Comparison of ENCODE assay signal across 1 cellular context in the genomic region with DNA sequence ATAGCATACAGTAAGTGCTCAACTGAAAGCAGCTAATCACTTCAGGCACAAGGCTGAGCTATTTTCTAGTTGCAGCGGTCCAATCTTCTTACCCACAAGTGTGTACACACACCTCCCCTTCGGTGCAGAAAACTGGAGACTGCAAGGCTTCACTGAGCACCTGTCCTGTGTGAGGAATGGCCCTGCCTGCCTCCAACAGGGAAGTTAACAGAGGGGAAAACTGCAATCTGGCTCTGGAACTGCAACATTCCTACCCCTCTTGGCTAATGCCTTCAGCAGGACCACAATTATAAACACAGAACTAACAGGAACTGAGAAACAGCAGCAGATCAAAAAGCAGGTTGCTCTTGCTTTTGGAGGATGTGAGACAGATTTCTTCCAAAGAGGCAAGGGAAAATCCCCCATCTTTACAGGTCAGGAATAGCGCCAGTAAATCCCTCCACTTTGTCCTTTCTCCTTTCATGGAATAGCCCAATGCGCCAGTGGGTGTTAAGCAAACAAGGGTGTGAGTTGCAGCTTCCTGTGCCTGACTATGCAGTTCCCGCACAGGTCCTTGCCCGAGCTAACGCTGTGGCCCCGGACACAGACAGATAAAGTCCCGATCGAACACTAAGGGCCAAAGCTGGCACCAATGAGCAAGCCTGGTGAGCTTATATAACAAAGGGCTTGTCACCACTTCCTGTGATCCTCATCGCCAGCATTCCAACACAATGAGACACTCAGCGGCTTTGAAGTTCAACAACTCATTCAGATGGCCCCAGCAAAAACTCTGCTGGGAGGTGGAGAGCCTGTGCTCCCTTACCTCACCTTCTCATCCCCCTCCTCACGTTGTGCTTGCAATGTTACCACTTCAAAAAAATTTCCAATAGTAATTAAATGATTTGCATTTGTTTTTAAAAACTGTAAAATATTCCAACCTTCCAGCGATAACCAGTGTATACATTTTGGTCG.
TF ChIP-seq lines count a peak whose summit lies in the region.

No MANE protein-coding gene starts in this region.

TF ChIP-seq in HepG2, 621 proteins besides CTCF, POLR2A, EP300 and RAD21 (continued from another document and continues in another):
- TF ChIP-seq ZNF17 (CRISPR knock-in tag; IDR thresholded peaks at IDR 0.05) (no peak), DNMT3B (CRISPR knock-in tag; conservative IDR thresholded peaks at IDR 0.05) (0 out of 2 replicates have a peak, but pooled peaks have one; percentile 69), ZNF576 (CRISPR knock-in tag; IDR thresholded peaks at IDR 0.05) (no peak), ZFP62 (CRISPR knock-in tag; IDR thresholded peaks at IDR 0.05) (no peak), ETV5 (CRISPR knock-in tag; IDR thresholded peaks at IDR 0.05; ENCODE audit: borderline replicate concordance) (peak; percentile 99), ZKSCAN1 (IDR thresholded peaks at IDR 0.05; ENCODE audit: low read length) (no peak; the same call in 1 of the 2 replicates), ZNF207 (IDR thresholded peaks at IDR 0.05; ENCODE audit: borderline replicate concordance) (no peak), TFDP2 (CRISPR knock-in tag; IDR thresholded peaks at IDR 0.05) (peak; percentile 65), JUNB (CRISPR knock-in tag; IDR thresholded peaks at IDR 0.05; ENCODE audit: borderline replicate concordance) (peak; percentile 86; the same call in 1 of the 2 replicates), NFIC (IDR thresholded peaks at IDR 0.05; ENCODE audit: low read length) (peak; percentile 81), PHF21A (CRISPR knock-in tag; IDR thresholded peaks at IDR 0.05) (peak; percentile 98), ZMYM4 (CRISPR knock-in tag; IDR thresholded peaks at IDR 0.05) (peak; percentile 83), ZFP41 (CRISPR knock-in tag; IDR thresholded peaks at IDR 0.05; ENCODE audit: borderline replicate concordance) (no peak), ZNF768 (CRISPR knock-in tag; IDR thresholded peaks at IDR 0.05) (no peak), ZNF20 (CRISPR knock-in tag; IDR thresholded peaks at IDR 0.05) (no peak), PRDM4 (CRISPR knock-in tag; IDR thresholded peaks at IDR 0.05; ENCODE audit: borderline replicate concordance) (no peak), PBX3 (CRISPR knock-in tag; IDR thresholded peaks at IDR 0.05; ENCODE audit: borderline replicate concordance) (peak; percentile 46; the same call in 1 of the 2 replicates), XRCC5 (optimal IDR thresholded peaks at IDR 0.05; ENCODE audit: low read length) (no peak), ZNF383 (CRISPR knock-in tag; IDR thresholded peaks at IDR 0.05; ENCODE audit: borderline replicate concordance) (0 out of 2 replicates have a peak, but pooled peaks have one; percentile 17), MAFK (conservative IDR thresholded peaks at IDR 0.05 in 1 of 2, IDR thresholded peaks at IDR 0.05 in 1 of 2; ENCODE audit: low read length in 2 of 2) (peak; percentile 38 to 50; a peak in 3 of 4 replicates), NR2C2 (CRISPR knock-in tag; IDR thresholded peaks at IDR 0.05; ENCODE audit: borderline replicate concordance) (peak; percentile 61), ZNF607 (CRISPR knock-in tag; IDR thresholded peaks at IDR 0.05; ENCODE audit: borderline replicate concordance) (peak; percentile 73; the same call in 1 of the 2 replicates), ZNF883 (CRISPR knock-in tag; IDR thresholded peaks at IDR 0.05; ENCODE audit: not compliant biosample characterization) (no peak), ATF1 (CRISPR knock-in tag; IDR thresholded peaks at IDR 0.05) (peak; percentile 71), ZNF800 (CRISPR knock-in tag; IDR thresholded peaks at IDR 0.05) (0 out of 2 replicates have a peak, but pooled peaks have one; percentile 37), RFXAP (CRISPR knock-in tag; IDR thresholded peaks at IDR 0.05; ENCODE audit: borderline replicate concordance) (peak; percentile 80; the same call in 1 of the 2 replicates), ZNF354B (CRISPR knock-in tag; IDR thresholded peaks at IDR 0.05) (no peak), FOXO1 (CRISPR knock-in tag; IDR thresholded peaks at IDR 0.05) (peak; percentile 86; the same call in 1 of the 2 replicates), ARID2 (CRISPR knock-in tag; IDR thresholded peaks at IDR 0.05; ENCODE audit: borderline replicate concordance) (no peak), ZNF580 (CRISPR knock-in tag; IDR thresholded peaks at IDR 0.05; ENCODE audit: borderline replicate concordance, low read depth) (0 out of 2 replicates have a peak, but pooled peaks have one; percentile 61), ETS1 (CRISPR knock-in tag; IDR thresholded peaks at IDR 0.05) (no peak), EED (CRISPR knock-in tag; IDR thresholded peaks at IDR 0.05) (no peak), ZNF747 (CRISPR knock-in tag; IDR thresholded peaks at IDR 0.05; ENCODE audit: borderline replicate concordance) (peak; percentile 67; the same call in 1 of the 2 replicates), KLF11 (CRISPR knock-in tag; IDR thresholded peaks at IDR 0.05) (peak; percentile 23; the same call in 1 of the 2 replicates), GATAD2A (CRISPR knock-in tag; IDR thresholded peaks at IDR 0.05) (peak; percentile 97), MATR3 (CRISPR knock-in tag; IDR thresholded peaks at IDR 0.05) (no peak), ZNF274 (CRISPR knock-in tag; IDR thresholded peaks at IDR 0.05) (peak; percentile 31; the same call in 1 of the 2 replicates), ZNF766 (CRISPR knock-in tag; IDR thresholded peaks at IDR 0.05; ENCODE audit: borderline replicate concordance) (no peak), ZNF709 (CRISPR knock-in tag; IDR thresholded peaks at IDR 0.05) (no peak; the same call in 1 of the 2 replicates), PRPF4 (IDR thresholded peaks at IDR 0.05; ENCODE audit: low read depth, low read length, poor library complexity, severe bottlenecking) (no peak)
- TF ChIP-seq, protein P1, sequence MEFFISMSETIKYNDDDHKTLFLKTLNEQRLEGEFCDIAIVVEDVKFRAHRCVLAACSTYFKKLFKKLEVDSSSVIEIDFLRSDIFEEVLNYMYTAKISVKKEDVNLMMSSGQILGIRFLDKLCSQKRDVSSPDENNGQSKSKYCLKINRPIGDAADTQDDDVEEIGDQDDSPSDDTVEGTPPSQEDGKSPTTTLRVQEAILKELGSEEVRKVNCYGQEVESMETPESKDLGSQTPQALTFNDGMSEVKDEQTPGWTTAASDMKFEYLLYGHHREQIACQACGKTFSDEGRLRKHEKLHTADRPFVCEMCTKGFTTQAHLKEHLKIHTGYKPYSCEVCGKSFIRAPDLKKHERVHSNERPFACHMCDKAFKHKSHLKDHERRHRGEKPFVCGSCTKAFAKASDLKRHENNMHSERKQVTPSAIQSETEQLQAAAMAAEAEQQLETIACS (CRISPR knock-in tag; IDR thresholded peaks at IDR 0.05), result no peak
- TF ChIP-seq, protein P2, sequence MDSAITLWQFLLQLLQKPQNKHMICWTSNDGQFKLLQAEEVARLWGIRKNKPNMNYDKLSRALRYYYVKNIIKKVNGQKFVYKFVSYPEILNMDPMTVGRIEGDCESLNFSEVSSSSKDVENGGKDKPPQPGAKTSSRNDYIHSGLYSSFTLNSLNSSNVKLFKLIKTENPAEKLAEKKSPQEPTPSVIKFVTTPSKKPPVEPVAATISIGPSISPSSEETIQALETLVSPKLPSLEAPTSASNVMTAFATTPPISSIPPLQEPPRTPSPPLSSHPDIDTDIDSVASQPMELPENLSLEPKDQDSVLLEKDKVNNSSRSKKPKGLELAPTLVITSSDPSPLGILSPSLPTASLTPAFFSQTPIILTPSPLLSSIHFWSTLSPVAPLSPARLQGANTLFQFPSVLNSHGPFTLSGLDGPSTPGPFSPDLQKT (CRISPR knock-in tag; IDR thresholded peaks at IDR 0.05; ENCODE audit: borderline replicate concordance), result no peak
- TF ChIP-seq, protein P3, sequence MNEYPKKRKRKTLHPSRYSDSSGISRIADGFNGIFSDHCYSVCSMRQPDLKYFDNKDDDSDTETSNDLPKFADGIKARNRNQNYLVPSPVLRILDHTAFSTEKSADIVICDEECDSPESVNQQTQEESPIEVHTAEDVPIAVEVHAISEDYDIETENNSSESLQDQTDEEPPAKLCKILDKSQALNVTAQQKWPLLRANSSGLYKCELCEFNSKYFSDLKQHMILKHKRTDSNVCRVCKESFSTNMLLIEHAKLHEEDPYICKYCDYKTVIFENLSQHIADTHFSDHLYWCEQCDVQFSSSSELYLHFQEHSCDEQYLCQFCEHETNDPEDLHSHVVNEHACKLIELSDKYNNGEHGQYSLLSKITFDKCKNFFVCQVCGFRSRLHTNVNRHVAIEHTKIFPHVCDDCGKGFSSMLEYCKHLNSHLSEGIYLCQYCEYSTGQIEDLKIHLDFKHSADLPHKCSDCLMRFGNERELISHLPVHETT (CRISPR knock-in tag; conservative IDR thresholded peaks at IDR 0.05), result peak; percentile 62; the same call in 1 of the 2 replicates
- TF ChIP-seq, protein P4, sequence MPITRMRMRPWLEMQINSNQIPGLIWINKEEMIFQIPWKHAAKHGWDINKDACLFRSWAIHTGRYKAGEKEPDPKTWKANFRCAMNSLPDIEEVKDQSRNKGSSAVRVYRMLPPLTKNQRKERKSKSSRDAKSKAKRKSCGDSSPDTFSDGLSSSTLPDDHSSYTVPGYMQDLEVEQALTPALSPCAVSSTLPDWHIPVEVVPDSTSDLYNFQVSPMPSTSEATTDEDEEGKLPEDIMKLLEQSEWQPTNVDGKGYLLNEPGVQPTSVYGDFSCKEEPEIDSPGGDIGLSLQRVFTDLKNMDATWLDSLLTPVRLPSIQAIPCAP (CRISPR knock-in tag; IDR thresholded peaks at IDR 0.05; ENCODE audit: low read depth), result no peak
- TF ChIP-seq, protein P5, sequence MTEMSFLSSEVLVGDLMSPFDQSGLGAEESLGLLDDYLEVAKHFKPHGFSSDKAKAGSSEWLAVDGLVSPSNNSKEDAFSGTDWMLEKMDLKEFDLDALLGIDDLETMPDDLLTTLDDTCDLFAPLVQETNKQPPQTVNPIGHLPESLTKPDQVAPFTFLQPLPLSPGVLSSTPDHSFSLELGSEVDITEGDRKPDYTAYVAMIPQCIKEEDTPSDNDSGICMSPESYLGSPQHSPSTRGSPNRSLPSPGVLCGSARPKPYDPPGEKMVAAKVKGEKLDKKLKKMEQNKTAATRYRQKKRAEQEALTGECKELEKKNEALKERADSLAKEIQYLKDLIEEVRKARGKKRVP (CRISPR knock-in tag; IDR thresholded peaks at IDR 0.05), result peak in 1 of 2 experiments; percentile 86; a peak in 2 of 4 replicates
